Comparison of ENCODE assay signal across 9 cellular contexts in genomic region chr12:116508145-116509121, GRCh38. TPM values are rescaled to one million over a fixed set of nuclear protein-coding genes. Genes with fewer than 3 reads are reported as not detected.
DNase-seq lines count a peak whose midpoint lies in the region; ATAC-seq, FAIRE-seq and TF ChIP-seq lines count a peak whose summit lies in the region.
"Had no signal": no experiment of that assay in that cellular context is flagged by ENCODE, and none has a peak within 500 bp of the region (broad histone marks: within the 10 kb centered on the region; RNA-seq: fewer than 3 reads in every experiment).

No MANE protein-coding gene starts in this region.

- no peak for TF ChIP-seq CTCF in MM.1S (IDR thresholded peaks at IDR 0.05; ENCODE audit: low read length)
- no peak for TF ChIP-seq CTCF in chondrocyte (IDR thresholded peaks at IDR 0.05)
- TF ChIP-seq CTCF in lung (IDR thresholded peaks at IDR 0.05; ENCODE audit: control extremely low read depth, extremely low read depth), result no peak

- H3K9me3 ChIP-seq in MM.1S (replicated peaks; ENCODE audit: insufficient read depth, low read length) (no peaks in the 10 kb centered on the region), lung (ENCODE audit: control insufficient read depth in 2 of 2, insufficient read depth in 1 of 2, low read length in 1 of 2) (no peaks in the 10 kb centered on the region), subcutaneous abdominal adipose tissue (ENCODE audit: control insufficient read depth in 5 of 5, low read length in 5 of 5) (no peaks in the 10 kb centered on the region)

- H3F3A ChIP-seq in MM.1S (ENCODE audit: insufficient read depth, low read length), result no peaks in the 10 kb centered on the region

- no peak overlapping the region for H3K27ac ChIP-seq in MM.1S (ENCODE audit: low read length)
- H3K27ac ChIP-seq in lung (ENCODE audit: low read depth in 1 of 2, low read length in 1 of 2), result peak overlapping the region in 1 of 2 donors; percentile 64
- H3K27ac ChIP-seq in subcutaneous abdominal adipose tissue (ENCODE audit: low read depth, low read length), result no peak overlapping the region
- H3K27ac ChIP-seq: HL-60 had no signal

- H3K9me2 ChIP-seq in MM.1S (replicated peaks; ENCODE audit: insufficient read depth, low read length), result no peaks in the 10 kb centered on the region

- H4K20me1 ChIP-seq in MM.1S (ENCODE audit: insufficient read depth, low read length), result no peaks in the 10 kb centered on the region

- WGBS in lung, 2 donors, result 4% methylated on average over 54 to 60 of the region's 60 CpGs

- no peaks in the 10 kb centered on the region for H3K27me3 Mint-ChIP-seq in chondrocyte (ENCODE audit: low read depth)

- DNase-seq in D341Med (ENCODE audit: low spot score) (peak; percentile 59), MM.1S (no peak), chondrocyte (ENCODE audit: low spot score) (no peak), lung (ENCODE audit: low spot score) (no peak), activated gamma-delta T cell (lab: John Stamatoyannopoulos, UW) (no peak), RCC 7860 (ENCODE audit: low spot score) (no peak)

- H3K9ac ChIP-seq in MM.1S (ENCODE audit: low read length) (no peak overlapping the region), subcutaneous abdominal adipose tissue (ENCODE audit: low read length in 5 of 5) (peak overlapping the region in 3 of 5 donors; percentile 39 to 68 (median 54))

- peak overlapping the region; percentile 52; the same call in 1 of the 2 replicates for H3K4me2 ChIP-seq in MM.1S (ENCODE audit: low read depth, low read length)

- H3K36me3 ChIP-seq in MM.1S (replicated peaks; ENCODE audit: insufficient read depth, low read length) (no peaks in the 10 kb centered on the region), lung (ENCODE audit: control insufficient read depth in 2 of 2, insufficient read depth in 2 of 2, low read length in 2 of 2) (no peaks in the 10 kb centered on the region), subcutaneous abdominal adipose tissue (ENCODE audit: control insufficient read depth in 5 of 5, insufficient read depth in 5 of 5, low read length in 5 of 5) (no peaks in the 10 kb centered on the region)

- H3K36me3 Mint-ChIP-seq in chondrocyte (ENCODE audit: low read depth), result no peaks in the 10 kb centered on the region

- H3K79me2 ChIP-seq in MM.1S (ENCODE audit: low read length), result no peaks in the 10 kb centered on the region

- peaks cover 23% of the 10 kb centered on the region for H3K4me1 Mint-ChIP-seq in chondrocyte (ENCODE audit: low read depth)

- H3K4me3 ChIP-seq in MM.1S (ENCODE audit: low read length) (peak overlapping the region; percentile 48), lung (peak overlapping the region; percentile 10), subcutaneous abdominal adipose tissue (ENCODE audit: low read depth in 1 of 5, low read length in 5 of 5) (peak overlapping the region; percentile 9 to 72 (median 62))

- no peak for FAIRE-seq in RCC 7860 (lab: Jason Lieb, UNC)

- H3K27me3 ChIP-seq in MM.1S (replicated peaks; ENCODE audit: insufficient read depth, low read length), result no peaks in the 10 kb centered on the region
- H3K27me3 ChIP-seq in lung (ENCODE audit: control insufficient read depth, insufficient read depth), result no peaks in the 10 kb centered on the region
- H3K27me3 ChIP-seq in subcutaneous abdominal adipose tissue (ENCODE audit: control insufficient read depth in 5 of 5, insufficient read depth in 4 of 5, low read length in 5 of 5), result peaks cover 0 to 6% (median 2%) of the 10 kb centered on the region in 5 donors

- ATAC-seq in lung (ENCODE audit: insufficient read depth, low FRiP score), result peak; percentile 37
- no peak for ATAC-seq in GM18873 (IDR thresholded peaks at IDR 0.05; ENCODE audit: low FRiP score, unreplicated experiment)

- H3K27ac Mint-ChIP-seq in chondrocyte (ENCODE audit: unreplicated experiment), result peak overlapping the region; percentile 36

- peak overlapping the region; percentile 58; the same call in 1 of the 2 replicates for H2AFZ ChIP-seq in MM.1S (ENCODE audit: low read length)

- peak overlapping the region; percentile 58 for H3K4me3 Mint-ChIP-seq in chondrocyte (ENCODE audit: unreplicated experiment)

- no peaks in the 10 kb centered on the region for H3K4me1 ChIP-seq in MM.1S (ENCODE audit: low read length)
- peaks cover 2 to 7% of the 10 kb centered on the region in 2 donors for H3K4me1 ChIP-seq in lung (ENCODE audit: control insufficient read depth in 2 of 2, insufficient read depth in 2 of 2, low read length in 2 of 2)
- peaks cover 0 to 15% (median 12%) of the 10 kb centered on the region in 5 donors for H3K4me1 ChIP-seq in subcutaneous abdominal adipose tissue (ENCODE audit: control insufficient read depth in 5 of 5, insufficient read depth in 5 of 5, low read length in 5 of 5)

- H3K9me3 Mint-ChIP-seq in chondrocyte (ENCODE audit: low read depth), result no peaks in the 10 kb centered on the region

RNA-seq across cellular contexts. Expression of gene MAP1LC3B2, which starts 50.7 kb away (rescaled TPM):
- total RNA-seq in chondrocyte, result 3.3 to 4.1 TPM (median 3.3 TPM) in 3 replicates
- 1 to 10 TPM in 1 of 2 donors, not detected in 1; 2.0 TPM for total RNA-seq in lung
- polyA plus RNA-seq in lung, result 1 to 10 TPM; 1.1 to 2.2 TPM

Comparison
In these comparisons a context has a peak if more than half of its experiments do, and no peak if none do; other contexts are left out.
1. H3K4me3 ChIP-seq: peak in every context shown above with its lines; median percentile 62 in subcutaneous abdominal adipose tissue; 48 in MM.1S; 10 in lung.